ENCODE assay signal across 1 cellular context in genomic region chr3:13016083-13016725, GRCh38.
TF ChIP-seq lines count a peak whose summit lies in the region.

No MANE protein-coding gene starts in this region.

TF ChIP-seq in K562, 482 proteins besides CTCF, POLR2A, EP300 and RAD21 (continued from another document):
- TF ChIP-seq, protein P1, sequence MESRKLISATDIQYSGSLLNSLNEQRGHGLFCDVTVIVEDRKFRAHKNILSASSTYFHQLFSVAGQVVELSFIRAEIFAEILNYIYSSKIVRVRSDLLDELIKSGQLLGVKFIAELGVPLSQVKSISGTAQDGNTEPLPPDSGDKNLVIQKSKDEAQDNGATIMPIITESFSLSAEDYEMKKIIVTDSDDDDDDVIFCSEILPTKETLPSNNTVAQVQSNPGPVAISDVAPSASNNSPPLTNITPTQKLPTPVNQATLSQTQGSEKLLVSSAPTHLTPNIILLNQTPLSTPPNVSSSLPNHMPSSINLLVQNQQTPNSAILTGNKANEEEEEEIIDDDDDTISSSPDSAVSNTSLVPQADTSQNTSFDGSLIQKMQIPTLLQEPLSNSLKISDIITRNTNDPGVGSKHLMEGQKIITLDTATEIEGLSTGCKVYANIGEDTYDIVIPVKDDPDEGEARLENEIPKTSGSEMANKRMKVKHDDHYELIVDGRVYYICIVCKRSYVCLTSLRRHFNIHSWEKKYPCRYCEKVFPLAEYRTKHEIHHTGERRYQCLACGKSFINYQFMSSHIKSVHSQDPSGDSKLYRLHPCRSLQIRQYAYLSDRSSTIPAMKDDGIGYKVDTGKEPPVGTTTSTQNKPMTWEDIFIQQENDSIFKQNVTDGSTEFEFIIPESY (CRISPR knock-in tag; IDR thresholded peaks at IDR 0.05) = peak; percentile 36; the same call in 1 of the 2 replicates
- peak; percentile 96 for TF ChIP-seq ZNF263 (CRISPR knock-in tag; IDR thresholded peaks at IDR 0.05; ENCODE audit: borderline replicate concordance)
- no peak for TF ChIP-seq TCF7 (IDR thresholded peaks at IDR 0.05; ENCODE audit: borderline replicate concordance)
- 0 out of 2 replicates have a peak, but pooled peaks have one; percentile 34 for TF ChIP-seq NKRF (IDR thresholded peaks at IDR 0.05; ENCODE audit: borderline replicate concordance)
- no peak for TF ChIP-seq ATF3 (IDR thresholded peaks at IDR 0.05)
- TF ChIP-seq ATF3 (CRISPR knock-in tag; conservative IDR thresholded peaks at IDR 0.05) = no peak
- no peak for TF ChIP-seq PHB (CRISPR knock-in tag; IDR thresholded peaks at IDR 0.05)
- peak in 1 of 2 experiments; percentile 41; a peak in 1 of 4 replicates for TF ChIP-seq HDAC1 (IDR thresholded peaks at IDR 0.05)
- TF ChIP-seq ZFP1 (CRISPR knock-in tag; IDR thresholded peaks at IDR 0.05) = no peak
- TF ChIP-seq, protein P2, sequence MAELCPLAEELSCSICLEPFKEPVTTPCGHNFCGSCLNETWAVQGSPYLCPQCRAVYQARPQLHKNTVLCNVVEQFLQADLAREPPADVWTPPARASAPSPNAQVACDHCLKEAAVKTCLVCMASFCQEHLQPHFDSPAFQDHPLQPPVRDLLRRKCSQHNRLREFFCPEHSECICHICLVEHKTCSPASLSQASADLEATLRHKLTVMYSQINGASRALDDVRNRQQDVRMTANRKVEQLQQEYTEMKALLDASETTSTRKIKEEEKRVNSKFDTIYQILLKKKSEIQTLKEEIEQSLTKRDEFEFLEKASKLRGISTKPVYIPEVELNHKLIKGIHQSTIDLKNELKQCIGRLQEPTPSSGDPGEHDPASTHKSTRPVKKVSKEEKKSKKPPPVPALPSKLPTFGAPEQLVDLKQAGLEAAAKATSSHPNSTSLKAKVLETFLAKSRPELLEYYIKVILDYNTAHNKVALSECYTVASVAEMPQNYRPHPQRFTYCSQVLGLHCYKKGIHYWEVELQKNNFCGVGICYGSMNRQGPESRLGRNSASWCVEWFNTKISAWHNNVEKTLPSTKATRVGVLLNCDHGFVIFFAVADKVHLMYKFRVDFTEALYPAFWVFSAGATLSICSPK (IDR thresholded peaks at IDR 0.05; ENCODE audit: borderline replicate concordance) = no peak
- TF ChIP-seq ATF7 (IDR thresholded peaks at IDR 0.05) = no peak
- TF ChIP-seq HNRNPUL1 (IDR thresholded peaks at IDR 0.05; ENCODE audit: low read length) = no peak
- TF ChIP-seq, protein P3, sequence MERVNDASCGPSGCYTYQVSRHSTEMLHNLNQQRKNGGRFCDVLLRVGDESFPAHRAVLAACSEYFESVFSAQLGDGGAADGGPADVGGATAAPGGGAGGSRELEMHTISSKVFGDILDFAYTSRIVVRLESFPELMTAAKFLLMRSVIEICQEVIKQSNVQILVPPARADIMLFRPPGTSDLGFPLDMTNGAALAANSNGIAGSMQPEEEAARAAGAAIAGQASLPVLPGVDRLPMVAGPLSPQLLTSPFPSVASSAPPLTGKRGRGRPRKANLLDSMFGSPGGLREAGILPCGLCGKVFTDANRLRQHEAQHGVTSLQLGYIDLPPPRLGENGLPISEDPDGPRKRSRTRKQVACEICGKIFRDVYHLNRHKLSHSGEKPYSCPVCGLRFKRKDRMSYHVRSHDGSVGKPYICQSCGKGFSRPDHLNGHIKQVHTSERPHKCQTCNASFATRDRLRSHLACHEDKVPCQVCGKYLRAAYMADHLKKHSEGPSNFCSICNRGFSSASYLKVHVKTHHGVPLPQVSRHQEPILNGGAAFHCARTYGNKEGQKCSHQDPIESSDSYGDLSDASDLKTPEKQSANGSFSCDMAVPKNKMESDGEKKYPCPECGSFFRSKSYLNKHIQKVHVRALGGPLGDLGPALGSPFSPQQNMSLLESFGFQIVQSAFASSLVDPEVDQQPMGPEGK (CRISPR knock-in tag; IDR thresholded peaks at IDR 0.05; ENCODE audit: borderline replicate concordance) = no peak
- no peak for TF ChIP-seq GATA2 (CRISPR knock-in tag; IDR thresholded peaks at IDR 0.05)
- TF ChIP-seq CREB1 (IDR thresholded peaks at IDR 0.05) = no peak
- TF ChIP-seq CREB1 (CRISPR knock-in tag; IDR thresholded peaks at IDR 0.05) = no peak
- no peak for TF ChIP-seq SOX6 (IDR thresholded peaks at IDR 0.05)
- 0 out of 2 replicates have a peak, but pooled peaks have one; percentile 12 for TF ChIP-seq ETV1 (tag; conservative IDR thresholded peaks at IDR 0.05; ENCODE audit: low read depth)
- no peak for TF ChIP-seq NFE2L1 (tag; IDR thresholded peaks at IDR 0.05; ENCODE audit: borderline replicate concordance, low read depth)
- no peak for TF ChIP-seq ZNF175 (CRISPR knock-in tag; IDR thresholded peaks at IDR 0.05; ENCODE audit: low read depth)
- no peak for TF ChIP-seq PCBP1 (IDR thresholded peaks at IDR 0.05; ENCODE audit: low read depth, low read length, poor library complexity, severe bottlenecking)
- no peak for TF ChIP-seq TAF15 (IDR thresholded peaks at IDR 0.05; ENCODE audit: low read depth, low read length)
